ENCODE assay signal across 8 cellular contexts in the genomic region with DNA sequence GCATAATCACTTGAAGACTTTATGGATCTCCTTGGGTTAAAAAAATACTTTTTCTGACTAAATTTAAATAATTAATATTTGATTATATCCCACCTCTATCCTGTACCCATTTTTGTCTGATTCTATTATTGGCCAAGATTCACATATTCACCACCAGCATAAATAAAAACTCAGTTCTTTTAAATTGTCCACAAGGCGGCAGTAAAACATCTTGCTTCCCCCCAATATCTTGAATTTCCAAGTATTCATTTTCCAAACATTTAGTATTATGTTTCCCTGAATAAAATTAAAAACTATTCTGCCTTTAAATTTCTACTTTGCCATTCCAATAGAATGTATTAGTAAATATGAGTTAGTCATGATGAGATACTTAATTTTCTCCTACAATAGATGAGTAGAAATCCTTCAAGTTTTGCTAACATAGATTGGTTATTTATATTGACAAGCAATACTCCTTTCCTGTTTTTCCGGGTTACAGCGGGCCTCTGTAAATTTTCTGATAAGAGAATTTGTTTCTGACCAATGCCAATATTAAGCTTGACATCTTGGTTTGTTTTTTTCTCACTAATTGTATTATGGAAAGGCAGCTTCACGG.
DNase-seq lines count a peak whose midpoint lies in the region; ATAC-seq and TF ChIP-seq lines count a peak whose summit lies in the region.
"Had no signal": no experiment of that assay in that cellular context is flagged by ENCODE, and none has a peak within 500 bp of the region (broad histone marks: within the 10 kb centered on the region; RNA-seq: fewer than 3 reads in every experiment).

No MANE protein-coding gene starts in this region.

- no peak overlapping the region for H3K23ac ChIP-seq in neuronal stem cell (ENCODE audit: low read depth, low read length, poor library complexity)

- H3K27me3 ChIP-seq in neuronal stem cell (ENCODE audit: control insufficient read depth in 3 of 3, insufficient read depth in 3 of 3, low read depth in 1 of 3, low read length in 3 of 3), result no peaks in the 10 kb centered on the region

- H3K18ac ChIP-seq in neuronal stem cell (ENCODE audit: low read length), result no peak overlapping the region

- H2BK15ac ChIP-seq in neuronal stem cell (ENCODE audit: low read length), result no peak overlapping the region

- no peak overlapping the region for H3K4me3 ChIP-seq in coronary artery
- H3K4me3 ChIP-seq in neuronal stem cell (ENCODE audit: low read length in 2 of 2), result no peak overlapping the region
- H3K4me3 ChIP-seq: skin epidermis had no signal

- no peak overlapping the region for H3K27ac Mint-ChIP-seq in activated naive CD4-positive, alpha-beta T cell treated with anti-CD3 and anti-CD28 coated beads, Interleukin-2, amount 10 ng/mL, durations not matched to agents 7 days and 5 days

- no peaks in the 10 kb centered on the region for H3K36me3 ChIP-seq in neuronal stem cell (replicated peaks in 1 of 2; ENCODE audit: control insufficient read depth in 2 of 2, insufficient read depth in 2 of 2, low read length in 2 of 2)

- H3K9me3 ChIP-seq in neuronal stem cell (replicated peaks in 1 of 2; ENCODE audit: control insufficient read depth in 2 of 2, insufficient read depth in 1 of 2, low read depth in 1 of 2, low read length in 2 of 2), result no peaks in the 10 kb centered on the region

- no peak overlapping the region for H3K14ac ChIP-seq in neuronal stem cell (ENCODE audit: low read length)

- no peak overlapping the region for H4K91ac ChIP-seq in neuronal stem cell (ENCODE audit: low read depth, low read length, poor library complexity)

- H3K4ac ChIP-seq in neuronal stem cell (ENCODE audit: low read length), result no peak overlapping the region

- no peak overlapping the region for H2AFZ ChIP-seq in neuronal stem cell (ENCODE audit: low read length)

- no peak for ATAC-seq in stimulated activated naive CD8-positive, alpha-beta T cell treated with anti-CD3 and anti-CD28 coated beads, Interleukin-15, Interleukin-2, amounts not matched to agents 100 U/mL and 50 U/mL, for 24 hours

- DNase-seq in GM03348 (ENCODE audit: low spot score) (peak; percentile 49), NCI-H2171 (lab: John Stamatoyannopoulos, UW) (peak; percentile 7), coronary artery (ENCODE audit: low spot score) (no peak), neuronal stem cell (ENCODE audit: low spot score) (peak; percentile 11), NCI-H345 treated with DMSO at 0.1 percent for 48 hours (lab: John Stamatoyannopoulos, UW; ENCODE audit: unreplicated experiment) (no peak)
- DNase-seq in stimulated activated naive CD8-positive, alpha-beta T cell treated with anti-CD3 and anti-CD28 coated beads, Interleukin-15, Interleukin-2, amounts not matched to agents 100 U/mL and 50 U/mL, for 24 hours, result no peak
- no peak for DNase-seq in activated naive CD4-positive, alpha-beta T cell treated with anti-CD3 and anti-CD28 coated beads, Interleukin-2, amount 10 ng/mL, durations not matched to agents 7 days and 5 days

- no peak overlapping the region for H4K8ac ChIP-seq in neuronal stem cell (ENCODE audit: low read depth, low read length)

- TF ChIP-seq CTCF in coronary artery (IDR thresholded peaks at IDR 0.05), result peak; percentile 33

- no CpG with 5 or more reads among the region's 4 CpGs for WGBS in neuronal stem cell (ENCODE audit: extremely low coverage in 2 of 2, insufficient read length in 2 of 2, insufficient replicate concordance in 1 of 2), 2 donors

- CTCF ChIA-PET in activated naive CD4-positive, alpha-beta T cell treated with anti-CD3 and anti-CD28 coated beads, Interleukin-2, amount 10 ng/mL, durations not matched to agents 7 days and 5 days (lab: Charles Lee), result interaction anchor here (0.9 kb wide), 1 partner anchor 1059 kb away, joined by 3 read pairs; no protein-coding TSS in a partner anchor

- H2AK5ac ChIP-seq in neuronal stem cell (ENCODE audit: low read depth, low read length), result no peak overlapping the region

- peaks cover 9% of the 10 kb centered on the region for H3K27me3 Mint-ChIP-seq in activated naive CD4-positive, alpha-beta T cell treated with anti-CD3 and anti-CD28 coated beads, Interleukin-2, amount 10 ng/mL, durations not matched to agents 7 days and 5 days

- H3K4me1 ChIP-seq in neuronal stem cell (ENCODE audit: control insufficient read depth in 2 of 2, insufficient read depth in 1 of 2, low read depth in 1 of 2, low read length in 2 of 2), result peaks cover 0 to 5% of the 10 kb centered on the region in 2 donors

- no peak overlapping the region for H3K9ac ChIP-seq in neuronal stem cell (ENCODE audit: low read depth, low read length, poor library complexity)

- no peak overlapping the region for H3K4me2 ChIP-seq in neuronal stem cell (ENCODE audit: insufficient read depth, low read length, poor library complexity, severe bottlenecking)

- no peaks in the 10 kb centered on the region for H3K36me3 Mint-ChIP-seq in activated naive CD4-positive, alpha-beta T cell treated with anti-CD3 and anti-CD28 coated beads, Interleukin-2, amount 10 ng/mL, durations not matched to agents 7 days and 5 days

- H2BK120ac ChIP-seq in neuronal stem cell (ENCODE audit: low read depth, low read length), result no peak overlapping the region

- H3K4me1 Mint-ChIP-seq in activated naive CD4-positive, alpha-beta T cell treated with anti-CD3 and anti-CD28 coated beads, Interleukin-2, amount 10 ng/mL, durations not matched to agents 7 days and 5 days, result no peaks in the 10 kb centered on the region

- no peak overlapping the region for H2BK12ac ChIP-seq in neuronal stem cell (ENCODE audit: low read length)

- H2BK5ac ChIP-seq in neuronal stem cell (ENCODE audit: low read length), result no peak overlapping the region

- no peaks in the 10 kb centered on the region for H3K79me1 ChIP-seq in neuronal stem cell (ENCODE audit: low read depth, low read length)

- H3K4me3 Mint-ChIP-seq in activated naive CD4-positive, alpha-beta T cell treated with anti-CD3 and anti-CD28 coated beads, Interleukin-2, amount 10 ng/mL, durations not matched to agents 7 days and 5 days, result no peak overlapping the region

- H3K27ac ChIP-seq in coronary artery (no peak overlapping the region), neuronal stem cell (replicated peaks; ENCODE audit: low read length) (no peak overlapping the region)
- H3K27ac ChIP-seq: skin epidermis had no signal

- no peaks in the 10 kb centered on the region for H3K9me3 Mint-ChIP-seq in activated naive CD4-positive, alpha-beta T cell treated with anti-CD3 and anti-CD28 coated beads, Interleukin-2, amount 10 ng/mL, durations not matched to agents 7 days and 5 days

Comparison
In these comparisons a context has a peak if more than half of its experiments do, and no peak if none do; other contexts are left out.
1. DNase-seq: peak in GM03348 (single experiment), NCI-H2171 (single experiment) and neuronal stem cell (single experiment); none in coronary artery (single experiment), stimulated activated naive CD8-positive, alpha-beta T cell treated with anti-CD3 and anti-CD28 coated beads, Interleukin-15, Interleukin-2, amounts not matched to agents 100 U/mL and 50 U/mL, for 24 hours (single experiment), NCI-H345 treated with DMSO at 0.1 percent for 48 hours (single experiment) and activated naive CD4-positive, alpha-beta T cell treated with anti-CD3 and anti-CD28 coated beads, Interleukin-2, amount 10 ng/mL, durations not matched to agents 7 days and 5 days (single experiment).